ENCODE assay signal across 8 cellular contexts in the genomic region with DNA sequence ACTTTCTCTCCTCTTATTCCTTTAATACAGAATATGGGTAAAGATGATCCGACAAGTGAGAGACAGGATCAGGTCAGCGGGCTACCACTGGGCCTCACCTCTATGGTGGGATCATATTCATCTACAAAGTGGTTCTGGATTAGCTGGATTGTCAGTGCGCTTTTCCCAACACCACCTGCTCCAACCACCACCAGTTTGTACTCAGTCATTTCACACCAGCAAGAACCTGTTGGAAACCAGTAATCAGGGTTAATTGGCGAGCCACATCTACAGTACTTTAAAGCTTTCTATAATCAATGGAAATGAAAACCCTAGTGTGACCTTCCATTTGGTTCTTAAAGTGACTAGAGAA. TPM values are rescaled to one million over a fixed set of nuclear protein-coding genes. Genes with fewer than 3 reads are reported as not detected.
A peak's percentile ranks its signal among the peaks of the same experiment; 100 is the strongest.
DNase-seq lines count a peak whose midpoint lies in the region; ATAC-seq and TF ChIP-seq lines count a peak whose summit lies in the region.

No MANE protein-coding gene starts in this region.

- peak overlapping the region; percentile 99 for H3K9ac ChIP-seq in fibroblast of lung (ENCODE audit: insufficient read depth, low read length)
- peak overlapping the region; percentile 97 for H3K9ac ChIP-seq in rectal smooth muscle tissue (ENCODE audit: low read length)

- H4K20me1 ChIP-seq in fibroblast of lung (ENCODE audit: control insufficient read depth, extremely low read depth, insufficient read depth, low read length) = no peaks in the 10 kb centered on the region

- no peaks in the 10 kb centered on the region for H3K27me3 Mint-ChIP-seq in T-helper 2 cell treated with Interferon-gamma antibody and Interleukin-4, amounts not matched to agents 5 μg/mL and 100 μg/mL, for 36 hours (ENCODE audit: low read depth)

- H3K36me3 ChIP-seq in fibroblast of lung (ENCODE audit: control insufficient read depth, insufficient read depth, low read length) (peaks cover 15% of the 10 kb centered on the region), rectal smooth muscle tissue (ENCODE audit: control insufficient read depth, insufficient read depth, low read length) (peaks cover 14% of the 10 kb centered on the region)

- no peak for DNase-seq in T-helper 2 cell treated with Interferon-gamma antibody and Interleukin-4, amounts not matched to agents 5 μg/mL and 100 μg/mL, for 36 hours (ENCODE audit: low spot score)
- DNase-seq in T-helper 2 cell (no peak), RKO (ENCODE audit: low spot score) (peak; percentile 53), fibroblast of lung (ENCODE audit: low read depth in 2 of 2) (no peak), GDM1 (lab: John Stamatoyannopoulos, UW) (no peak)
- DNase-seq in stimulated activated CD8-positive, alpha-beta memory T cell treated with anti-CD3 and anti-CD28 coated beads, Interleukin-4, amount 100 ng/mL, for 48 hours = no peak

- H3K4me3 Mint-ChIP-seq in T-helper 2 cell treated with Interferon-gamma antibody and Interleukin-4, amounts not matched to agents 5 μg/mL and 100 μg/mL, for 36 hours = peak overlapping the region; percentile 94

- H3K4me3 ChIP-seq in fibroblast of lung (replicated peaks in 1 of 4; ENCODE audit: control extremely low read depth in 1 of 4, insufficient read depth in 1 of 4, low read depth in 3 of 4, low read length in 4 of 4) = peak overlapping the region; percentile 90 to 100 (median 98)
- peak overlapping the region; percentile 100 for H3K4me3 ChIP-seq in rectal smooth muscle tissue (ENCODE audit: low read length)

- no peak overlapping the region for H2AFZ ChIP-seq in fibroblast of lung (ENCODE audit: low read length)

- no peaks in the 10 kb centered on the region for H3K9me3 ChIP-seq in fibroblast of lung (ENCODE audit: control insufficient read depth, insufficient read depth, low read depth, low read length)

- H3K27ac Mint-ChIP-seq in T-helper 2 cell treated with Interferon-gamma antibody and Interleukin-4, amounts not matched to agents 5 μg/mL and 100 μg/mL, for 36 hours = peak overlapping the region; percentile 97

- no peaks in the 10 kb centered on the region for H3K9me3 Mint-ChIP-seq in T-helper 2 cell treated with Interferon-gamma antibody and Interleukin-4, amounts not matched to agents 5 μg/mL and 100 μg/mL, for 36 hours

- H3K27me3 ChIP-seq in fibroblast of lung (ENCODE audit: control insufficient read depth, insufficient read depth, low read length) (no peaks in the 10 kb centered on the region), rectal smooth muscle tissue (ENCODE audit: control insufficient read depth, insufficient read depth, low read length) (no peaks in the 10 kb centered on the region)

- peak overlapping the region; percentile 92 for H3K4me2 ChIP-seq in fibroblast of lung (ENCODE audit: extremely low read depth, insufficient read depth, low read length)

- ATAC-seq in HG02870 (IDR thresholded peaks at IDR 0.05; ENCODE audit: unreplicated experiment) = no peak

- H3K27ac ChIP-seq in fibroblast of lung (ENCODE audit: insufficient read depth, low read length) (peak overlapping the region; percentile 100), rectal smooth muscle tissue (ENCODE audit: low read depth, low read length) (peak overlapping the region; percentile 95)

- TF ChIP-seq CTCF in fibroblast of lung (conservative IDR thresholded peaks at IDR 0.05 in 1 of 2, IDR thresholded peaks at IDR 0.05 in 1 of 2; ENCODE audit: low read depth in 1 of 2, low read length in 2 of 2) = no peak

- H3K4me1 ChIP-seq in fibroblast of lung (ENCODE audit: control insufficient read depth, extremely low read depth, insufficient read depth, low read length) = peaks cover 2% of the 10 kb centered on the region
- peaks cover 5% of the 10 kb centered on the region for H3K4me1 ChIP-seq in rectal smooth muscle tissue (ENCODE audit: control insufficient read depth, insufficient read depth, low read length)

- H3K4me1 Mint-ChIP-seq in T-helper 2 cell treated with Interferon-gamma antibody and Interleukin-4, amounts not matched to agents 5 μg/mL and 100 μg/mL, for 36 hours (ENCODE audit: low read depth) = peaks cover 20% of the 10 kb centered on the region

- peaks cover 38% of the 10 kb centered on the region for H3K79me2 ChIP-seq in fibroblast of lung (ENCODE audit: control insufficient read depth, insufficient read depth, low read length)

- peaks cover 60% of the 10 kb centered on the region for H3K36me3 Mint-ChIP-seq in T-helper 2 cell treated with Interferon-gamma antibody and Interleukin-4, amounts not matched to agents 5 μg/mL and 100 μg/mL, for 36 hours (ENCODE audit: low read depth)

RNA-seq across cellular contexts. Expression of a gene that starts 0.6 kb away (rescaled TPM):
- total RNA-seq in fibroblast of lung = 29.5 and 31.0 TPM in 2 replicates
- polyA plus RNA-seq in fibroblast of lung = 62.3 and 71.8 TPM in 2 replicates
- polyA plus RNA-seq in fibroblast of lung (2012) = 37.8 and 44.3 TPM in 2 replicates
- polyA minus RNA-seq in fibroblast of lung (ENCODE audit: low replicate concordance) = 11.0 and 14.1 TPM in 2 replicates

RNA-seq across cellular contexts. Expression of a gene that starts 20.6 kb away (rescaled TPM):
- not detected in 2 replicates for total RNA-seq in fibroblast of lung
- not detected in 2 replicates for polyA plus RNA-seq in fibroblast of lung
- not detected in 2 replicates for polyA plus RNA-seq in fibroblast of lung (2012)
- not detected in 2 replicates for polyA minus RNA-seq in fibroblast of lung (ENCODE audit: low replicate concordance)

RNA-seq across cellular contexts. Expression of a gene that starts 41.9 kb away (rescaled TPM):
- total RNA-seq in fibroblast of lung = 915 and 1,392 TPM in 2 replicates
- polyA plus RNA-seq in fibroblast of lung = 332 and 374 TPM in 2 replicates
- polyA plus RNA-seq in fibroblast of lung (2012) = 303 and 332 TPM in 2 replicates
- polyA minus RNA-seq in fibroblast of lung (ENCODE audit: low replicate concordance) = 111 and 113 TPM in 2 replicates

RNA-seq across cellular contexts. Expression of a gene that starts 46.1 kb away (rescaled TPM):
- total RNA-seq in fibroblast of lung = 1.3 and 1.5 TPM in 2 replicates
- 1.5 and 1.7 TPM in 2 replicates for polyA plus RNA-seq in fibroblast of lung
- polyA plus RNA-seq in fibroblast of lung (2012) = 1.0 and 1.4 TPM in 2 replicates
- 1.2 and 1.4 TPM in 2 replicates for polyA minus RNA-seq in fibroblast of lung (ENCODE audit: low replicate concordance)
